Comparison of ENCODE assay signal across 16 cellular contexts in genomic region chr12:132170637-132171292, GRCh38. TPM values are rescaled to one million over a fixed set of nuclear protein-coding genes. Genes with fewer than 3 reads are reported as not detected.
DNase-seq lines count a peak whose midpoint lies in the region; ATAC-seq, FAIRE-seq and TF ChIP-seq lines count a peak whose summit lies in the region.
"Had no signal": no experiment of that assay in that cellular context is flagged by ENCODE, and none has a peak within 500 bp of the region (broad histone marks: within the 10 kb centered on the region; RNA-seq: fewer than 3 reads in every experiment).

No MANE protein-coding gene starts in this region.

- H3K79me2 ChIP-seq in HepG2 (ENCODE audit: insufficient read depth, low read length): no peaks in the 10 kb centered on the region

- ATAC-seq in HepG2 (peak; percentile 9; the same call in 1 of the 3 replicates), upper lobe of right lung (no peak), GM21737 (IDR thresholded peaks at IDR 0.05; ENCODE audit: unreplicated experiment) (no peak)

- intact Hi-C loops in HepG2 (cut with micrococcal nuclease; ENCODE audit: unreplicated experiment): no loop called here
- intact Hi-C loops in upper lobe of right lung (cut with DNase I): no loop called here

- no peak overlapping the region for H2AFZ ChIP-seq in HepG2 (ENCODE audit: low read length)

- POLR2A ChIA-PET in RWPE1 (lab: Yijun Ruan, JAX; ENCODE audit: low non-redundant PET): no interaction called here
- POLR2A ChIA-PET in HepG2 (lab: Yijun Ruan, JAX): no interaction called here

- H3K27ac Mint-ChIP-seq in activated naive CD4-positive, alpha-beta T cell treated with anti-CD3 and anti-CD28 coated beads, Interleukin-2, amount 10 ng/mL, durations not matched to agents 7 days and 5 days: no peak overlapping the region
- no peak overlapping the region for H3K27ac Mint-ChIP-seq in progenitor cell of endocrine pancreas
- H3K27ac Mint-ChIP-seq: IgD-negative memory B cell had no signal

- H3K4me1 Mint-ChIP-seq in activated naive CD4-positive, alpha-beta T cell treated with anti-CD3 and anti-CD28 coated beads, Interleukin-2, amount 10 ng/mL, durations not matched to agents 7 days and 5 days: peaks cover 29% of the 10 kb centered on the region
- no peaks in the 10 kb centered on the region for H3K4me1 Mint-ChIP-seq in progenitor cell of endocrine pancreas (ENCODE audit: low read depth)

- TF ChIP-seq EP300 in HepG2 (IDR thresholded peaks at IDR 0.05; ENCODE audit: low read depth in 2 of 2, low read length in 2 of 2) (no peak), HepG2 (CRISPR knock-in tag; IDR thresholded peaks at IDR 0.05; ENCODE audit: borderline replicate concordance) (no peak)

- CTCF ChIA-PET in activated naive CD4-positive, alpha-beta T cell treated with anti-CD3 and anti-CD28 coated beads, Interleukin-2, amount 10 ng/mL, durations not matched to agents 7 days and 5 days (lab: Charles Lee): no interaction called here
- CTCF ChIA-PET in RWPE1 (lab: Yijun Ruan, JAX): no interaction called here
- CTCF ChIA-PET in HepG2 (lab: Yijun Ruan, JAX; ENCODE audit: low intra/inter-chr PET ratio, low total read pairs): no interaction called here

- BruUV-seq in HepG2 (replicated peaks; lab: Mats Ljungman, UMichigan): no TSS peak

- H3K4me3 Mint-ChIP-seq in activated naive CD4-positive, alpha-beta T cell treated with anti-CD3 and anti-CD28 coated beads, Interleukin-2, amount 10 ng/mL, durations not matched to agents 7 days and 5 days: no peak overlapping the region
- no peak overlapping the region for H3K4me3 Mint-ChIP-seq in progenitor cell of endocrine pancreas (ENCODE audit: low read depth)
- H3K4me3 Mint-ChIP-seq: IgD-negative memory B cell had no signal

- peaks cover 4% of the 10 kb centered on the region; the same call in 1 of the 2 replicates for H4K20me1 ChIP-seq in HepG2 (ENCODE audit: insufficient read depth, low read length)

- in situ Hi-C loops in HepG2 (cut with HindIII; ENCODE audit: extremely low pct_ligation_motif_present, low pct_unique_long_range_greater_than_20kb): no loop called here

- no peak overlapping the region for H3K9ac ChIP-seq in HepG2 (ENCODE audit: insufficient read depth, low read depth, low read length)

- DNase-seq in activated naive CD4-positive, alpha-beta T cell treated with anti-CD3 and anti-CD28 coated beads, Interleukin-2, amount 50 U/mL, for 16 hours: peak; percentile 10
- no peak for DNase-seq in activated naive CD4-positive, alpha-beta T cell treated with anti-CD3 and anti-CD28 coated beads, Interleukin-2, amount 10 ng/mL, durations not matched to agents 7 days and 5 days
- DNase-seq in RWPE1 (ENCODE audit: low spot score) (no peak), HepG2 (ENCODE audit: low spot score) (no peak), upper lobe of right lung (peak; percentile 63), progenitor cell of endocrine pancreas (ENCODE audit: low spot score, unreplicated experiment) (no peak), HTR-8/SVneo (ENCODE audit: insufficient read length, low spot score) (no peak)
- DNase-seq: 8988T, H7, MV-4-11, NCI-H1436, NCI-H524 had no signal

- peaks cover 21 to 68% of the 10 kb centered on the region in 2 experiments; a peak in 4 of 5 replicates for H3K27me3 ChIP-seq in HepG2 (ENCODE audit: control insufficient read depth in 1 of 2, insufficient read depth in 2 of 2, low read length in 2 of 2)
- H3K27me3 ChIP-seq in upper lobe of right lung: peaks cover 58% of the 10 kb centered on the region

- no peaks in the 10 kb centered on the region for H3K36me3 ChIP-seq in HepG2 (replicated peaks in 1 of 2; ENCODE audit: control insufficient read depth in 1 of 2, insufficient read depth in 2 of 2, low read length in 2 of 2)
- no peaks in the 10 kb centered on the region for H3K36me3 ChIP-seq in upper lobe of right lung
- H3K36me3 ChIP-seq: SJSA1 had no signal

- no peak for TF ChIP-seq CTCF in RWPE1 (conservative IDR thresholded peaks at IDR 0.05; ENCODE audit: low read depth)
- TF ChIP-seq CTCF in HepG2 (CRISPR knock-in tag; IDR thresholded peaks at IDR 0.05): no peak
- no peak for TF ChIP-seq CTCF in upper lobe of right lung (IDR thresholded peaks at IDR 0.05)
- no peak for TF ChIP-seq CTCF in progenitor cell of endocrine pancreas (IDR thresholded peaks at IDR 0.05; ENCODE audit: unreplicated experiment)

- H3K4me2 ChIP-seq in HepG2 (ENCODE audit: low read depth, low read length): no peak overlapping the region

- no peak for TF ChIP-seq RAD21 in HepG2 (CRISPR knock-in tag; IDR thresholded peaks at IDR 0.05)

- FAIRE-seq in HepG2 (lab: Jason Lieb, UNC) (no peak), HTR-8/SVneo (lab: Jason Lieb, UNC) (no peak)
- FAIRE-seq: RCC 7860 had no signal

- peak overlapping the region; percentile 72 for H3K27ac ChIP-seq in RWPE1
- no peak overlapping the region for H3K27ac ChIP-seq in HepG2 (ENCODE audit: extremely low read length, insufficient read depth, low read length)
- no peak overlapping the region for H3K27ac ChIP-seq in upper lobe of right lung
- H3K27ac ChIP-seq: SJSA1 had no signal

- H3K9me3 Mint-ChIP-seq in activated naive CD4-positive, alpha-beta T cell treated with anti-CD3 and anti-CD28 coated beads, Interleukin-2, amount 10 ng/mL, durations not matched to agents 7 days and 5 days: peaks cover 11% of the 10 kb centered on the region
- peaks cover 4% of the 10 kb centered on the region for H3K9me3 Mint-ChIP-seq in progenitor cell of endocrine pancreas (ENCODE audit: low read depth)

- H3K36me3 Mint-ChIP-seq in activated naive CD4-positive, alpha-beta T cell treated with anti-CD3 and anti-CD28 coated beads, Interleukin-2, amount 10 ng/mL, durations not matched to agents 7 days and 5 days: no peaks in the 10 kb centered on the region
- no peaks in the 10 kb centered on the region for H3K36me3 Mint-ChIP-seq in progenitor cell of endocrine pancreas (ENCODE audit: insufficient read depth)
- H3K36me3 Mint-ChIP-seq: IgD-negative memory B cell had no signal

- H3K4me1 ChIP-seq in HepG2 (ENCODE audit: insufficient read depth, low read length): no peaks in the 10 kb centered on the region
- H3K4me1 ChIP-seq in upper lobe of right lung: no peaks in the 10 kb centered on the region
- H3K4me1 ChIP-seq: SJSA1 had no signal

- H3K4me3 ChIP-seq in HepG2 (replicated peaks in 1 of 3; ENCODE audit: insufficient read depth in 1 of 3, low read depth in 2 of 3, low read length in 3 of 3): no peak overlapping the region
- H3K4me3 ChIP-seq in upper lobe of right lung: no peak overlapping the region
- H3K4me3 ChIP-seq: SJSA1 had no signal

- no peak for TF ChIP-seq POLR2A in HepG2 (IDR thresholded peaks at IDR 0.05; ENCODE audit: insufficient read depth in 1 of 2, low read depth in 2 of 2, low read length in 2 of 2)

- H3K9me3 ChIP-seq in HepG2 (ENCODE audit: low read length): no peaks in the 10 kb centered on the region
- H3K9me3 ChIP-seq in upper lobe of right lung: no peaks in the 10 kb centered on the region
- H3K9me3 ChIP-seq: SJSA1 had no signal

- WGBS in HepG2 (ENCODE audit: low lambda C conversion rate): 49% methylated on average over 13 of the region's 33 CpGs

- peaks cover 53% of the 10 kb centered on the region for H3K27me3 Mint-ChIP-seq in activated naive CD4-positive, alpha-beta T cell treated with anti-CD3 and anti-CD28 coated beads, Interleukin-2, amount 10 ng/mL, durations not matched to agents 7 days and 5 days
- peaks cover 51% of the 10 kb centered on the region for H3K27me3 Mint-ChIP-seq in progenitor cell of endocrine pancreas

RNA-seq across cellular contexts. Expression of gene NOC4L, which starts 26.5 kb away (rescaled TPM):
- total RNA-seq in HepG2 (2016; rRNA removed; fragmentation: Illumina TruSeq; extraction: Trizol): 12.1 and 14.6 TPM in 2 replicates
- total RNA-seq in HepG2 (2016; cell fraction: cytosol; rRNA removed; fragmentation: Illumina TruSeq; extraction: Trizol; ENCODE audit: low read depth): 7.5 and 7.6 TPM in 2 replicates
- total RNA-seq in HepG2 (2016; cell fraction: insoluble cytoplasmic fraction; rRNA removed; fragmentation: Illumina TruSeq; extraction: Trizol): 9.2 and 14.5 TPM in 2 replicates
- 8.8 and 9.0 TPM in 2 replicates for total RNA-seq in HepG2 (2016; cell fraction: membrane; rRNA removed; fragmentation: Illumina TruSeq; extraction: Trizol)
- 9.0 and 10.7 TPM in 2 replicates for total RNA-seq in HepG2 (2016; cell fraction: nucleus; rRNA removed; fragmentation: Illumina TruSeq; extraction: Trizol)
- 4.3 and 4.6 TPM in 2 replicates for polyA plus RNA-seq in HepG2 (2011; rRNA removed)
- polyA plus RNA-seq in HepG2 (2011; cell fraction: cytosol; rRNA removed): 2.7 and 4.4 TPM in 2 replicates
- polyA plus RNA-seq in HepG2 (2011; cell fraction: nucleus; rRNA removed): 14.6 and 21.3 TPM in 2 replicates
- 7.9 and 11.5 TPM in 2 replicates for polyA plus RNA-seq in HepG2 (2012)
- 11.7 and 12.8 TPM in 2 replicates for polyA plus RNA-seq in HepG2 (2016; cell fraction: cytosol; fragmentation: Illumina TruSeq; extraction: Trizol; ENCODE audit: low read depth)
- polyA plus RNA-seq in HepG2 (2016; cell fraction: insoluble cytoplasmic fraction; fragmentation: Illumina TruSeq; extraction: Trizol; ENCODE audit: low read depth): 14.6 and 19.7 TPM in 2 replicates
- polyA plus RNA-seq in HepG2 (2016; cell fraction: membrane; fragmentation: Illumina TruSeq; extraction: Trizol; ENCODE audit: low read depth): 9.3 and 11.4 TPM in 2 replicates
- 25.5 and 25.9 TPM in 2 replicates for polyA plus RNA-seq in HepG2 (2016; cell fraction: nucleus; fragmentation: Illumina TruSeq; extraction: Trizol; ENCODE audit: insufficient read depth, low read depth)
- polyA minus RNA-seq in HepG2 (2011; rRNA and poly(A)+ RNA removed; ENCODE audit: low replicate concordance): 5.3 and 10.2 TPM in 2 replicates
- polyA minus RNA-seq in HepG2 (2011; cell fraction: cytosol; rRNA and poly(A)+ RNA removed): 4.2 and 4.3 TPM in 2 replicates
- 2.7 and 3.7 TPM in 2 replicates for polyA minus RNA-seq in HepG2 (2011; cell fraction: nucleus; rRNA and poly(A)+ RNA removed)
- total RNA-seq in upper lobe of right lung: 16.5 TPM
- 27.0 and 27.3 TPM in 2 replicates for total RNA-seq in progenitor cell of endocrine pancreas

RNA-seq across cellular contexts. Expression of gene DDX51, which starts 26.6 kb away (rescaled TPM):
- 3.5 and 10.1 TPM in 2 replicates for total RNA-seq in HepG2 (2016; rRNA removed; fragmentation: Illumina TruSeq; extraction: Trizol)
- total RNA-seq in HepG2 (2016; cell fraction: cytosol; rRNA removed; fragmentation: Illumina TruSeq; extraction: Trizol; ENCODE audit: low read depth): 3.5 and 3.6 TPM in 2 replicates
- 2.7 and 9.3 TPM in 2 replicates for total RNA-seq in HepG2 (2016; cell fraction: insoluble cytoplasmic fraction; rRNA removed; fragmentation: Illumina TruSeq; extraction: Trizol)
- 2.5 and 3.2 TPM in 2 replicates for total RNA-seq in HepG2 (2016; cell fraction: membrane; rRNA removed; fragmentation: Illumina TruSeq; extraction: Trizol)
- total RNA-seq in HepG2 (2016; cell fraction: nucleus; rRNA removed; fragmentation: Illumina TruSeq; extraction: Trizol): 9.6 and 14.3 TPM in 2 replicates
- polyA plus RNA-seq in HepG2 (2011; rRNA removed): 10.1 and 11.6 TPM in 2 replicates
- 3.4 and 4.5 TPM in 2 replicates for polyA plus RNA-seq in HepG2 (2011; cell fraction: cytosol; rRNA removed)
- 66.0 and 70.7 TPM in 2 replicates for polyA plus RNA-seq in HepG2 (2011; cell fraction: nucleus; rRNA removed)
- 9.1 and 11.4 TPM in 2 replicates for polyA plus RNA-seq in HepG2 (2012)
- polyA plus RNA-seq in HepG2 (2016; cell fraction: cytosol; fragmentation: Illumina TruSeq; extraction: Trizol; ENCODE audit: low read depth): 0.85 and 1.1 TPM in 2 replicates
- 4.4 and 5.8 TPM in 2 replicates for polyA plus RNA-seq in HepG2 (2016; cell fraction: insoluble cytoplasmic fraction; fragmentation: Illumina TruSeq; extraction: Trizol; ENCODE audit: low read depth)
- 1.2 and 2.1 TPM in 2 replicates for polyA plus RNA-seq in HepG2 (2016; cell fraction: membrane; fragmentation: Illumina TruSeq; extraction: Trizol; ENCODE audit: low read depth)
- polyA plus RNA-seq in HepG2 (2016; cell fraction: nucleus; fragmentation: Illumina TruSeq; extraction: Trizol; ENCODE audit: insufficient read depth, low read depth): 41.8 and 50.5 TPM in 2 replicates
- polyA minus RNA-seq in HepG2 (2011; rRNA and poly(A)+ RNA removed; ENCODE audit: low replicate concordance): 10.7 and 19.6 TPM in 2 replicates
- polyA minus RNA-seq in HepG2 (2011; cell fraction: cytosol; rRNA and poly(A)+ RNA removed): 3.3 and 4.1 TPM in 2 replicates
- 14.7 and 15.7 TPM in 2 replicates for polyA minus RNA-seq in HepG2 (2011; cell fraction: nucleus; rRNA and poly(A)+ RNA removed)
- 16.2 TPM for total RNA-seq in upper lobe of right lung
- total RNA-seq in progenitor cell of endocrine pancreas: 28.1 and 29.4 TPM in 2 replicates

Comparison
In these comparisons a context has a peak if more than half of its experiments do, and no peak if none do; other contexts are left out.
1. DNase-seq: peak in activated naive CD4-positive, alpha-beta T cell treated with anti-CD3 and anti-CD28 coated beads, Interleukin-2, amount 50 U/mL, for 16 hours (single experiment) and upper lobe of right lung (single experiment); none in activated naive CD4-positive, alpha-beta T cell treated with anti-CD3 and anti-CD28 coated beads, Interleukin-2, amount 10 ng/mL, durations not matched to agents 7 days and 5 days (single experiment), RWPE1 (single experiment), HepG2 (single experiment), progenitor cell of endocrine pancreas (single experiment) and HTR-8/SVneo (single experiment).